In genomic region chr4:145618912-145619638, GRCh38 we compare ENCODE assay signal across 1 cellular context.
TF ChIP-seq lines count a peak whose summit lies in the region.

TSS of gene MMAA (plus strand) at chr4:145619385. CDS start at chr4:145639140, 19,755 bp downstream.

TF ChIP-seq in HepG2, 621 proteins besides CTCF, POLR2A, EP300 and RAD21 (continued from another document and continues in another):
- TF ChIP-seq ZNF687 (CRISPR knock-in tag; IDR thresholded peaks at IDR 0.05) = peak; percentile 97
- TF ChIP-seq TCF7 (IDR thresholded peaks at IDR 0.05; ENCODE audit: low read depth) = no peak
- peak; percentile 85 for TF ChIP-seq ZNF709 (CRISPR knock-in tag; IDR thresholded peaks at IDR 0.05)
- TF ChIP-seq MIER2 (CRISPR knock-in tag; IDR thresholded peaks at IDR 0.05) = no peak
- no peak for TF ChIP-seq ZBTB10 (CRISPR knock-in tag; IDR thresholded peaks at IDR 0.05; ENCODE audit: borderline replicate concordance)
- no peak for TF ChIP-seq ZNF816 (CRISPR knock-in tag; IDR thresholded peaks at IDR 0.05; ENCODE audit: borderline replicate concordance)
- TF ChIP-seq ZNF589 (CRISPR knock-in tag; conservative IDR thresholded peaks at IDR 0.05) = peak; percentile 70; the same call in 1 of the 2 replicates
- peak; percentile 88; the same call in 1 of the 2 replicates for TF ChIP-seq ZNF792 (CRISPR knock-in tag; IDR thresholded peaks at IDR 0.05)
- peak; percentile 90 for TF ChIP-seq ZBTB38 (CRISPR knock-in tag; IDR thresholded peaks at IDR 0.05)
- TF ChIP-seq ZNF547 (CRISPR knock-in tag; IDR thresholded peaks at IDR 0.05) = peak; percentile 91
- no peak; the same call in 1 of the 2 replicates for TF ChIP-seq RFXAP (CRISPR knock-in tag; IDR thresholded peaks at IDR 0.05; ENCODE audit: borderline replicate concordance)
- TF ChIP-seq ZXDC (CRISPR knock-in tag; IDR thresholded peaks at IDR 0.05) = no peak; the same call in 1 of the 2 replicates
- peak; percentile 54; the same call in 1 of the 2 replicates for TF ChIP-seq ZKSCAN8 (CRISPR knock-in tag; IDR thresholded peaks at IDR 0.05; ENCODE audit: borderline replicate concordance)
- peak; percentile 58; the same call in 1 of the 2 replicates for TF ChIP-seq RARA (CRISPR knock-in tag; IDR thresholded peaks at IDR 0.05)
- no peak for TF ChIP-seq IKZF1 (IDR thresholded peaks at IDR 0.05)
- peak; percentile 47; the same call in 1 of the 2 replicates for TF ChIP-seq ZNF121 (CRISPR knock-in tag; IDR thresholded peaks at IDR 0.05)
- TF ChIP-seq FOXO4 (CRISPR knock-in tag; conservative IDR thresholded peaks at IDR 0.05) = no peak
- TF ChIP-seq HNRNPL (IDR thresholded peaks at IDR 0.05; ENCODE audit: low read depth, low read length) = no peak
- TF ChIP-seq NKX3-1 (CRISPR knock-in tag; IDR thresholded peaks at IDR 0.05) = no peak
- peak; percentile 58 for TF ChIP-seq ZNF782 (CRISPR knock-in tag; IDR thresholded peaks at IDR 0.05; ENCODE audit: borderline replicate concordance)
- peak; percentile 82; the same call in 1 of the 2 replicates for TF ChIP-seq NRL (CRISPR knock-in tag; IDR thresholded peaks at IDR 0.05; ENCODE audit: borderline replicate concordance)
- 0 out of 2 replicates have a peak, but pooled peaks have one; percentile 51 for TF ChIP-seq ZNF879 (CRISPR knock-in tag; IDR thresholded peaks at IDR 0.05)
- peak; percentile 34; the same call in 1 of the 2 replicates for TF ChIP-seq ZBTB39 (CRISPR knock-in tag; IDR thresholded peaks at IDR 0.05)
- peak; percentile 94; the same call in 1 of the 2 replicates for TF ChIP-seq ZNF747 (CRISPR knock-in tag; IDR thresholded peaks at IDR 0.05; ENCODE audit: borderline replicate concordance)
- TF ChIP-seq SSRP1 (CRISPR knock-in tag; IDR thresholded peaks at IDR 0.05) = no peak
- no peak for TF ChIP-seq CEBPZ (IDR thresholded peaks at IDR 0.05; ENCODE audit: low read length)
- no peak for TF ChIP-seq ZNF512B (CRISPR knock-in tag; IDR thresholded peaks at IDR 0.05; ENCODE audit: borderline replicate concordance)
- TF ChIP-seq HOXA7 (CRISPR knock-in tag; IDR thresholded peaks at IDR 0.05) = no peak
- peak; percentile 96 for TF ChIP-seq KAT8 (CRISPR knock-in tag; IDR thresholded peaks at IDR 0.05)
- no peak for TF ChIP-seq ZUFSP (CRISPR knock-in tag; IDR thresholded peaks at IDR 0.05; ENCODE audit: borderline replicate concordance)
- TF ChIP-seq CCAR2 (optimal IDR thresholded peaks at IDR 0.05; ENCODE audit: low read depth, low read length) = no peak
- no peak; the same call in 1 of the 2 replicates for TF ChIP-seq ZFP90 (CRISPR knock-in tag; IDR thresholded peaks at IDR 0.05; ENCODE audit: borderline replicate concordance)
